In genomic region chr11:33869511-33870422, GRCh38 we compare ENCODE assay signal across 1 cellular context.
TF ChIP-seq lines count a peak whose summit lies in the region.

No MANE protein-coding gene starts in this region.

TF ChIP-seq in K562, 482 proteins besides CTCF, POLR2A, EP300 and RAD21 (continued from another document):
- peak in 1 of 2 experiments; percentile 23 for TF ChIP-seq AFF1 (IDR thresholded peaks at IDR 0.05; ENCODE audit: low read depth in 1 of 2, partially characterized antibody in 2 of 2)
- no peak for TF ChIP-seq CREB3 (tag; conservative IDR thresholded peaks at IDR 0.05; ENCODE audit: low read depth)
- no peak for TF ChIP-seq SRSF7 (optimal IDR thresholded peaks at IDR 0.05; ENCODE audit: low read depth, low read length)
- no peak for TF ChIP-seq THRA (IDR thresholded peaks at IDR 0.05)
- TF ChIP-seq MNT (conservative IDR thresholded peaks at IDR 0.05) = no peak
- TF ChIP-seq MEF2D (tag; conservative IDR thresholded peaks at IDR 0.05; ENCODE audit: low read depth) = no peak
- peak; percentile 69; the same call in 1 of the 2 replicates for TF ChIP-seq ZFP91 (CRISPR knock-in tag; IDR thresholded peaks at IDR 0.05)
